ENCODE assay signal across 8 cellular contexts in the genomic region with DNA sequence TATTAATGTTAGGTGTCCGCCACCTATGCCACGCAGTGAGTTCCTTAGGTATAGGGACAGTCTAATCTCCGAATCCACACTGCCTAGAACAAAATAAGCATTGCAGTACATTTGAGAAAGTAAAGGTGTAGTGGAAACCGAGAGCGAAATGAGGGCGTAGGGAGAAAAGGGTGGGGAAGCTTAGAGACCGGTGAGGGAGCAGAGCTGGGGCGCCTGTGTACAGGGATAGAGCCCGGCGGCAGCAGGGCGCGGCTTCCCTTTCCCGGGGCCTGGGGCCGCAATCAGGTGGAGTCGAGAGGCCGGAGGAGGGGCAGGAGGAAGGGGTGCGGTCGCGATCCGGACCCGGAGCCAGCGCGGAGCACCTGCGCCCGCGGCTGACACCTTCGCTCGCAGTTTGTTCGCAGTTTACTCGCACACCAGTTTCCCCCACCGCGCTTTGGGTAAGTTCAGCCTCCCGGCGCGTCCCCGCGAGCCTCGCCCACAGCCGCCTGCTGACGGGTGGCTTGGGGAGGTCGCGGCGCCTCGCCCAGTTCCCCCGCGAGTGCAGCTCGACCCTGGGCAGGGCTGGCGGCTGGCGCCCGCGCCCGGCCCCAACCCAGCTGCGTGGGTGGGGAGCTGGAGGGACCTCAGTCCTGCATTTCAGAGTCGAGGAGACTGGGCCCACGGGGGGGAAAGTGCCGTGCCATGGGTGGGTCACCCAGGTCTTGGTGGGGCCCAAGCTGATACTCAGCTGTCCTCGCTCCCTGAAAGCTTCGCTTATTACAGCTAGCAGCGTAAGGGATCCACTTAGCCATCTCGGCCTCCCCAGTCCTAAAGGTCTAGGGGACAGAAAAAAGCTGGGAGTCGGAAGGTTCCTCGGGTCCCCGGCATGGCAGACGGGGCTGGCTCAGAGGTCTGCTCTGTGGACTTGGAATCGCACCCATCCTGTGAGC. TPM values are rescaled to one million over a fixed set of nuclear protein-coding genes. Genes with fewer than 3 reads are reported as not detected.
A peak's percentile ranks its signal among the peaks of the same experiment; 100 is the strongest.
DNase-seq lines count a peak whose midpoint lies in the region; ATAC-seq and TF ChIP-seq lines count a peak whose summit lies in the region.

A gene with protein sequence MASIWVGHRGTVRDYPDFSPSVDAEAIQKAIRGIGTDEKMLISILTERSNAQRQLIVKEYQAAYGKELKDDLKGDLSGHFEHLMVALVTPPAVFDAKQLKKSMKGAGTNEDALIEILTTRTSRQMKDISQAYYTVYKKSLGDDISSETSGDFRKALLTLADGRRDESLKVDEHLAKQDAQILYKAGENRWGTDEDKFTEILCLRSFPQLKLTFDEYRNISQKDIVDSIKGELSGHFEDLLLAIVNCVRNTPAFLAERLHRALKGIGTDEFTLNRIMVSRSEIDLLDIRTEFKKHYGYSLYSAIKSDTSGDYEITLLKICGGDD (plus strand): TSS at position 351 of the 932 bp plus-strand sequence. CDS start 2,704 bp downstream, outside the sequence.

- H3K36me3 ChIP-seq in GM06990 (ENCODE audit: control insufficient read depth, insufficient read depth, low read length): no peaks in the 10 kb centered on the region
- no peaks in the 10 kb centered on the region for H3K36me3 ChIP-seq in mucosa of descending colon (ENCODE audit: low read depth)

- CTCF ChIA-PET in T-cell (lab: Charles Lee): interaction anchor here in 1 of 2 donors (0.6 kb wide), 1 partner anchor 720 kb away, joined by 3 read pairs; no protein-coding TSS in a partner anchor

- ATAC-seq in HG02759 (IDR thresholded peaks at IDR 0.05; ENCODE audit: unreplicated experiment) (peak; percentile 68), T-cell (replicated peaks in 1 of 4) (peak in 3 of 4 experiments; percentile 35 to 50 (median 43)), mucosa of descending colon (peak; percentile 94), HG03460 (IDR thresholded peaks at IDR 0.05; ENCODE audit: unreplicated experiment) (no peak)

- TF ChIP-seq CTCF in GM06990 (IDR thresholded peaks at IDR 0.05; ENCODE audit: insufficient read depth, low read length, poor library complexity, severe bottlenecking): no peak
- TF ChIP-seq CTCF in epithelial cell of esophagus (IDR thresholded peaks at IDR 0.05; ENCODE audit: insufficient read depth, low read depth, low read length, missing control alignments): no peak
- no peak for TF ChIP-seq CTCF in mucosa of descending colon (IDR thresholded peaks at IDR 0.05)
- peak; percentile 15 for TF ChIP-seq CTCF in type B pancreatic cell (conservative IDR thresholded peaks at IDR 0.05)

- H3K27ac Mint-ChIP-seq in T-cell: no peak within 1 kb of the TSS
- H3K27ac Mint-ChIP-seq in type B pancreatic cell: peak within 1 kb of the TSS; percentile 100

- DNase-seq in GM06990 (ENCODE audit: extremely low read depth, insufficient read length) (peak; percentile 43), T-cell (peak in 3 of 34 experiments; percentile 0 to 9 (median 2)), epithelial cell of esophagus (ENCODE audit: low read depth) (peak; percentile 58), mucosa of descending colon (peak; percentile 72 to 84 (median 84)), type B pancreatic cell (ENCODE audit: extremely low spot score, unreplicated experiment) (peak; percentile 76), superior temporal gyrus (ENCODE audit: extremely low spot score) (no peak)

- POLR2A ChIA-PET in T-cell (lab: Charles Lee): no interaction called here

- peaks cover 8% of the 10 kb centered on the region for H3K4me1 ChIP-seq in mucosa of descending colon (ENCODE audit: low read depth)

- H3K27me3 Mint-ChIP-seq in T-cell: peaks cover 26 to 38% of the 10 kb centered on the region in 2 donors
- H3K27me3 Mint-ChIP-seq in type B pancreatic cell: peaks cover 16% of the 10 kb centered on the region

- H3K9me3 ChIP-seq in mucosa of descending colon: no peaks in the 10 kb centered on the region

- intact Hi-C loops in mucosa of descending colon (cut with DNase I, micrococcal nuclease): no loop called here

- H3K4me1 Mint-ChIP-seq in T-cell: peaks cover 5 to 8% (median 8%) of the 10 kb centered on the region in 3 donors
- H3K4me1 Mint-ChIP-seq in type B pancreatic cell (ENCODE audit: unreplicated experiment): peaks cover 22% of the 10 kb centered on the region

- H3K36me3 Mint-ChIP-seq in T-cell: no peaks in the 10 kb centered on the region
- peaks cover 3% of the 10 kb centered on the region for H3K36me3 Mint-ChIP-seq in type B pancreatic cell

- H3K27me3 ChIP-seq in GM06990 (replicated peaks; ENCODE audit: control insufficient read depth, insufficient read depth, low read length): no peaks in the 10 kb centered on the region; the same call in none of the 2 replicates

- peak within 1 kb of the TSS; percentile 43 for H3K4me3 ChIP-seq in GM06990 (replicated peaks; ENCODE audit: low read depth, low read length)
- peak within 1 kb of the TSS; percentile 57 for H3K4me3 ChIP-seq in epithelial cell of esophagus (ENCODE audit: low read length)
- H3K4me3 ChIP-seq in mucosa of descending colon: peak within 1 kb of the TSS; percentile 29

- H3K9me3 Mint-ChIP-seq in T-cell (no peaks in the 10 kb centered on the region), type B pancreatic cell (no peaks in the 10 kb centered on the region)

- H3K4me3 Mint-ChIP-seq in T-cell (peak within 1 kb of the TSS; percentile 49 to 86 (median 51)), type B pancreatic cell (peak within 1 kb of the TSS; percentile 96)

RNA-seq across cellular contexts. Expression of the gene that starts here (rescaled TPM):
- under 1 TPM in 3 of 5 donors, not detected in 2; 0.35 to 0.79 (median 0.36) TPM for total RNA-seq in T-cell
- total RNA-seq in mucosa of descending colon: 10 to 100 TPM; 24.4 to 46.4 (median 35.5) TPM
- total RNA-seq in type B pancreatic cell (ENCODE audit: low replicate concordance): 56.6 and 135 TPM in 2 replicates

Comparison
In these comparisons a context has a peak if more than half of its experiments do, and no peak if none do; other contexts are left out.
1. RNA of the gene that starts here (total RNA-seq): 56.6 to 135 TPM in type B pancreatic cell and 24.4 to 46.4 TPM in mucosa of descending colon; 0.35 to 0.79 TPM in T-cell; every median in the first group is over 10 times any median in the second.
2. Peak in ATAC-seq in T-cell; RNA of the gene not detected or under 1 TPM.
3. Peak in every context shown above with its lines, with median percentiles within 50 percentile points of each other: H3K4me3 ChIP-seq.